Comparison of ENCODE assay signal across 11 cellular contexts in the genomic region with DNA sequence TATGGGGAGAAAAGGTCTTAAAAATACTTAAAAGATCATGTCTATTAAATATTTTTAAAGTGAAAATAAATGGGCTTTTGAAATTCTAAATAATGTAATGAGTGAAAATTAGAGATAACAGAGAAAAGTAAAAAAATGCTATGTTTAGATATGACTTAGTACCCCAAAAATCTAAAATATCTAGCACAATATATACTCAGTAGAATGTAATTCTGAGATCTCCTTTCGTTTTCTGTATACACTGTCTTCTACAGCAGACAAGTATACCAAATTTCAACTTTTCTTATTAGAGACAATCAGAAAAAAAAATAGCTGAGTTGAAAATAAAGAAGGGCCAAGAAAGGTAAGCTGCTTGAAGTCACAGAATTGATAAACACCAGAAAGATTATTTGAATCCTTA.
"Had no signal": no experiment of that assay in that cellular context is flagged by ENCODE, and none has a peak within 500 bp of the region (broad histone marks: within the 10 kb centered on the region; RNA-seq: fewer than 3 reads in every experiment).

No MANE protein-coding gene starts in this region.

- H3K27me3 Mint-ChIP-seq: activated naive CD8-positive, alpha-beta T cell treated with anti-CD3 and anti-CD28 coated beads for 36 hours; activated T-cell treated with anti-CD3 and anti-CD28 coated beads, Interleukin-2, amount 50 U/mL, for 24 hours; stimulated activated naive CD8-positive, alpha-beta T cell treated with anti-CD3 and anti-CD28 coated beads, Interleukin-15, amount 100 ng/mL, for 72 hours had no signal

- DNase-seq: activated gamma-delta T cell treated with Interleukin-2 at 50 U/mL for 16 hours; activated naive CD8-positive, alpha-beta T cell treated with anti-CD3 and anti-CD28 coated beads for 36 hours; activated T-cell treated with anti-CD3 and anti-CD28 coated beads, Interleukin-2, amount 50 U/mL, for 24 hours; effector CD8-positive, alpha-beta T cell; stimulated activated CD4-positive, alpha-beta T cell treated with anti-CD3 and anti-CD28 coated beads, Interleukin-15, amount 100 ng/mL, for 24 hours; stimulated activated CD4-positive, alpha-beta T cell treated with anti-CD3 and anti-CD28 coated beads, Interleukin-4, amount 100 ng/mL, for 24 hours; stimulated activated naive CD8-positive, alpha-beta T cell treated with anti-CD3 and anti-CD28 coated beads, Interleukin-15, amount 100 ng/mL, for 72 hours; testis had no signal

- H3K27me3 ChIP-seq: cardiac muscle cell, testis had no signal

- H3K79me2 ChIP-seq: parathyroid adenoma had no signal

- H3K27ac ChIP-seq: cardiac muscle cell, coronary artery, parathyroid adenoma, testis had no signal

- H2AFZ ChIP-seq: parathyroid adenoma had no signal

- H3K4me3 Mint-ChIP-seq: activated naive CD8-positive, alpha-beta T cell treated with anti-CD3 and anti-CD28 coated beads for 36 hours; activated T-cell treated with anti-CD3 and anti-CD28 coated beads, Interleukin-2, amount 50 U/mL, for 24 hours; stimulated activated naive CD8-positive, alpha-beta T cell treated with anti-CD3 and anti-CD28 coated beads, Interleukin-15, amount 100 ng/mL, for 72 hours had no signal

- H3K9ac ChIP-seq: parathyroid adenoma had no signal

- H3K4me3 ChIP-seq: cardiac muscle cell, coronary artery, testis had no signal

- H3K4me1 ChIP-seq: parathyroid adenoma, testis had no signal

- H3K9me3 ChIP-seq: testis had no signal
